Comparison of ENCODE assay signal across 18 cellular contexts in genomic region chr7:87993269-87993668, GRCh38. TPM values are rescaled to one million over a fixed set of nuclear protein-coding genes. Genes with fewer than 3 reads are reported as not detected.
DNase-seq lines count a peak whose midpoint lies in the region; ATAC-seq, FAIRE-seq and TF ChIP-seq lines count a peak whose summit lies in the region.
"Had no signal": no experiment of that assay in that cellular context is flagged by ENCODE, and none has a peak within 500 bp of the region (broad histone marks: within the 10 kb centered on the region; RNA-seq: fewer than 3 reads in every experiment).

No MANE protein-coding gene starts in this region.

- H3K27ac ChIP-seq in HEK293 (ENCODE audit: extremely low read depth, low read depth, low read length) (no peak overlapping the region), IMR-90 (ENCODE audit: insufficient read depth, low read length) (no peak overlapping the region), K562 (ENCODE audit: extremely low read depth, low read depth, low read length) (no peak overlapping the region)

- dilution Hi-C loops in IMR-90 (cut with HindIII; ENCODE audit: low sequenced_read_pairs, unreplicated experiment), result no loop called here

- no peak for TF ChIP-seq EP300 in K562 (IDR thresholded peaks at IDR 0.05; ENCODE audit: low read length)

- no peak overlapping the region for H2AFZ ChIP-seq in IMR-90 (replicated peaks; ENCODE audit: low read length, poor library complexity)
- no peak overlapping the region for H2AFZ ChIP-seq in K562 (ENCODE audit: low read depth, low read length)

- no peak overlapping the region for H3K18ac ChIP-seq in IMR-90 (ENCODE audit: low read depth, low read length)

- H3K9me3 ChIP-seq in HEK293 (ENCODE audit: control insufficient read depth, insufficient read depth, low read depth, low read length) (no peaks in the 10 kb centered on the region), IMR-90 (ENCODE audit: control insufficient read depth, insufficient read depth, low read length) (no peaks in the 10 kb centered on the region), K562 (replicated peaks; ENCODE audit: control insufficient read depth, insufficient read depth, low read depth, low read length) (no peaks in the 10 kb centered on the region)
- H3K9me3 ChIP-seq: HAP-1 had no signal

- no peak for TF ChIP-seq RAD21 in IMR-90 (IDR thresholded peaks at IDR 0.05; ENCODE audit: low read length)
- no peak for TF ChIP-seq RAD21 in K562 (CRISPR knock-in tag; conservative IDR thresholded peaks at IDR 0.05 in 1 of 2, IDR thresholded peaks at IDR 0.05 in 1 of 2)

- H3K4ac ChIP-seq in IMR-90 (ENCODE audit: low read depth, low read length), result no peak overlapping the region

- POLR2A ChIA-PET in HEK293 (lab: Yijun Ruan, JAX), result no interaction called here
- POLR2A ChIA-PET in IMR-90 (lab: Charles Lee; ENCODE audit: unreplicated experiment), result no interaction called here
- POLR2A ChIA-PET in K562 (lab: Yijun Ruan, JAX), result interaction anchor here (0.6 kb wide), 1 partner anchor 468 kb away, joined by 3 read pairs; no protein-coding TSS in a partner anchor

- FAIRE-seq in K562 (lab: Jason Lieb, UNC), result no peak
- FAIRE-seq: GM12891, GM18507, H54 had no signal

- H4K5ac ChIP-seq in IMR-90 (ENCODE audit: low read depth, low read length), result no peak overlapping the region

- no peaks in the 10 kb centered on the region for H3K9me1 ChIP-seq in IMR-90 (ENCODE audit: insufficient read depth, low read length)
- no peaks in the 10 kb centered on the region for H3K9me1 ChIP-seq in K562 (ENCODE audit: control insufficient read depth, insufficient read depth, low read length)

- H2BK5ac ChIP-seq in IMR-90 (ENCODE audit: low read depth, low read length, poor library complexity, severe bottlenecking), result no peak overlapping the region

- no peak overlapping the region for H2BK20ac ChIP-seq in IMR-90 (ENCODE audit: low read depth, low read length)

- no peaks in the 10 kb centered on the region; a peak in 1 of 3 replicates for H3K36me3 ChIP-seq in HEK293 (ENCODE audit: control insufficient read depth in 2 of 2, insufficient read depth in 1 of 2, low read length in 2 of 2)
- no peaks in the 10 kb centered on the region for H3K36me3 ChIP-seq in IMR-90 (ENCODE audit: control insufficient read depth, insufficient read depth, low read length)
- no peaks in the 10 kb centered on the region for H3K36me3 ChIP-seq in K562 (ENCODE audit: control insufficient read depth, insufficient read depth, low read length)
- H3K36me3 ChIP-seq: HAP-1 had no signal

- no peaks in the 10 kb centered on the region for H3K79me2 ChIP-seq in K562 (ENCODE audit: control insufficient read depth, insufficient read depth, low read length)

- H2AK9ac ChIP-seq in IMR-90 (replicated peaks; ENCODE audit: low read depth, low read length, poor library complexity), result no peak overlapping the region

- ATAC-seq in IMR-90 (ENCODE audit: low read depth), result no peak
- no peak for ATAC-seq in K562

- intact Hi-C loops in IMR-90 (cut with micrococcal nuclease) (no loop called here), K562 (cut with micrococcal nuclease) (no loop called here)

- in situ Hi-C loops in IMR-90 (cut with MboI; ENCODE audit: low sequenced_read_pairs), result no loop called here
- in situ Hi-C loops in K562 (cut with MboI), result no loop called here

- H3K23ac ChIP-seq in IMR-90 (ENCODE audit: low read depth, low read length), result no peak overlapping the region

- H3K4me3 ChIP-seq in HEK293 (ENCODE audit: low read depth, low read length), result no peak overlapping the region
- no peak overlapping the region for H3K4me3 ChIP-seq in IMR-90 (ENCODE audit: insufficient read depth, low read depth, low read length)
- H3K4me3 ChIP-seq in K562, result no peak overlapping the region
- H3K4me3 ChIP-seq: HAP-1 had no signal

- no peak overlapping the region for H3K14ac ChIP-seq in IMR-90 (replicated peaks; ENCODE audit: low read depth, low read length)

- no peak overlapping the region for H4K91ac ChIP-seq in IMR-90 (ENCODE audit: insufficient read depth, low read depth, low read length)

- H2BK120ac ChIP-seq in IMR-90 (ENCODE audit: low read depth, low read length), result no peak overlapping the region

- no TSS peak for BruUV-seq in IMR-90 (replicated peaks; lab: Mats Ljungman, UMichigan)
- BruUV-seq in K562 (replicated peaks; lab: Mats Ljungman, UMichigan), result no TSS peak

- H3K27me3 ChIP-seq in IMR-90 (ENCODE audit: control insufficient read depth, insufficient read depth, low read length), result no peaks in the 10 kb centered on the region
- H3K27me3 ChIP-seq in K562 (ENCODE audit: control insufficient read depth in 2 of 2, insufficient read depth in 2 of 2, low read length in 2 of 2), result no peaks in the 10 kb centered on the region

- H4K20me1 ChIP-seq in IMR-90 (ENCODE audit: insufficient read depth, low read length) (no peaks in the 10 kb centered on the region), K562 (replicated peaks; ENCODE audit: control insufficient read depth, insufficient read depth, low read length) (no peaks in the 10 kb centered on the region)

- CTCF ChIA-PET in HEK293 (lab: Yijun Ruan, JAX), result interaction anchor here (0.6 kb wide), 1 partner anchor 854 kb away, joined by 3 read pairs; no protein-coding TSS in a partner anchor
- CTCF ChIA-PET in IMR-90 (lab: Yijun Ruan, JAX), result interaction anchor here (0.6 kb wide), 1 partner anchor 72 kb away, joined by 3 read pairs; no protein-coding TSS in a partner anchor
- CTCF ChIA-PET in K562 (lab: Yijun Ruan, JAX; ENCODE audit: low intra/inter-chr PET ratio), result no interaction called here

- TF ChIP-seq POLR2A in IMR-90 (IDR thresholded peaks at IDR 0.05; ENCODE audit: low read depth, low read length) (no peak), K562 (conservative IDR thresholded peaks at IDR 0.05) (no peak)

- no peak overlapping the region for H2BK15ac ChIP-seq in IMR-90 (ENCODE audit: low read depth, low read length)

- H2AK5ac ChIP-seq in IMR-90 (ENCODE audit: low read depth, low read length), result no peak overlapping the region

- no peaks in the 10 kb centered on the region for H3K79me1 ChIP-seq in IMR-90 (ENCODE audit: low read depth in 1 of 2, low read length in 2 of 2)

- TF ChIP-seq CTCF in HEK293 (tag by site-specific recombination; IDR thresholded peaks at IDR 0.05) (no peak), IMR-90 (conservative IDR thresholded peaks at IDR 0.05; ENCODE audit: low read depth, low read length) (no peak), K562 (IDR thresholded peaks at IDR 0.05 in 2 of 3, conservative IDR thresholded peaks at IDR 0.05 in 1 of 3; ENCODE audit: insufficient read depth in 2 of 3, low read depth in 1 of 3, low read length in 3 of 3) (no peak)

- DNase-seq in IMR-90 (no peak), K562 (ENCODE audit: extremely low read depth in 1 of 4, low spot score in 3 of 4) (no peak), fibroblast of gingiva (ENCODE audit: low read depth) (peak; percentile 27), cortex of kidney (lab: John Stamatoyannopoulos, UW) (no peak), occipital lobe (lab: John Stamatoyannopoulos, UW) (no peak)
- DNase-seq: C1 segment of cervical spinal cord; Calu3; CD4-positive, alpha-beta memory T cell; COR-L47; DMS53; DMS79 treated with DMSO at 0.1 percent for 48 hours; GF-D8; GOT3 had no signal

- no peaks in the 10 kb centered on the region for H3K4me1 ChIP-seq in HEK293 (ENCODE audit: control insufficient read depth, insufficient read depth, low read length)
- H3K4me1 ChIP-seq in IMR-90 (ENCODE audit: control insufficient read depth, insufficient read depth, low read length), result no peaks in the 10 kb centered on the region
- no peaks in the 10 kb centered on the region for H3K4me1 ChIP-seq in K562 (replicated peaks in 1 of 2; ENCODE audit: control insufficient read depth in 2 of 2, insufficient read depth in 2 of 2, low read length in 2 of 2)

- H4K8ac ChIP-seq in IMR-90 (ENCODE audit: low read depth in 2 of 2, low read length in 2 of 2), result no peak overlapping the region

- H3K9ac ChIP-seq in IMR-90 (ENCODE audit: low read depth, low read length) (no peak overlapping the region), K562 (ENCODE audit: insufficient read depth in 1 of 2, low read depth in 2 of 2, low read length in 2 of 2) (no peak overlapping the region)

- H3K4me2 ChIP-seq in IMR-90 (ENCODE audit: low read depth, low read length) (no peak overlapping the region), K562 (ENCODE audit: insufficient read depth, low read length) (no peak overlapping the region)

- no peak overlapping the region for H3K56ac ChIP-seq in IMR-90 (ENCODE audit: extremely low read depth, insufficient read depth, low read length)

TF ChIP-seq in HEK293, 187 proteins besides CTCF, POLR2A, EP300 and RAD21 (continues in another document):
- TF ChIP-seq ZNF23 (tag by site-specific recombination; IDR thresholded peaks at IDR 0.05; ENCODE audit: borderline replicate concordance), result no peak

TF ChIP-seq in IMR-90, 13 proteins besides CTCF, POLR2A, EP300 and RAD21:
- no peak for TF ChIP-seq FOS (IDR thresholded peaks at IDR 0.05; ENCODE audit: low read depth, low read length)
- peak; percentile 57 for TF ChIP-seq CEBPB (IDR thresholded peaks at IDR 0.05; ENCODE audit: low read depth, low read length)

TF ChIP-seq in K562, 482 proteins besides CTCF, POLR2A, EP300 and RAD21 (continues in another document):
- TF ChIP-seq XRCC3 (IDR thresholded peaks at IDR 0.05), result no peak

RNA-seq across cellular contexts. Expression of gene ADAM22, which starts 59.2 kb away (rescaled TPM):
- total RNA-seq in IMR-90 (2012; rRNA removed) (under 0.01 and 0.18 TPM in 2 replicates), K562 (2014; rRNA removed) (0.09 and 0.33 TPM in 2 replicates), K562 (2014; rRNA removed; fragmentation: Illumina TruSeq; extraction: Trizol) (0.18 and 0.29 TPM in 2 replicates), K562 (2015; rRNA removed; fragmentation: Illumina TruSeq; extraction: Trizol) (0.58 and 0.83 TPM in 2 replicates), K562 (2021) (0.18 and 0.40 TPM in 2 replicates), occipital lobe (90.6 TPM)
- polyA plus RNA-seq in IMR-90 (2012; rRNA removed) (0.03 TPM in 2 replicates), K562 (2011; rRNA removed) (0.24 and 0.49 TPM in 2 replicates), K562 (2014; fragmentation: Illumina TruSeq; extraction: Trizol) (0.12 and 0.36 TPM in 2 replicates), K562 (2014; fragmentation: Nextera tagmentation; extraction: Ambion mirVana) (under 1 TPM; 0.01 to 0.03 TPM), K562 (2014; rRNA removed) (0.05 and 0.07 TPM in 2 replicates)
- polyA plus RNA-seq in IMR-90 (2012; cell fraction: cytosol; rRNA removed), result 0.02 TPM in 1 of 2 replicates, not detected in the other
- polyA plus RNA-seq in IMR-90 (2012; cell fraction: nucleus; rRNA removed; ENCODE audit: low replicate concordance), result 0.02 and 0.03 TPM in 2 replicates
- total RNA-seq in K562 (2011; cell fraction: chromatin; rRNA removed; ENCODE audit: low replicate concordance), result 0.56 and 0.70 TPM in 2 replicates
- 0.13 and 0.17 TPM in 2 replicates for total RNA-seq in K562 (2011; cell fraction: nucleolus; rRNA removed)
- 0.53 and 0.73 TPM in 2 replicates for total RNA-seq in K562 (2011; cell fraction: nucleoplasm; rRNA removed)
- polyA plus RNA-seq in K562 (2011; cell fraction: cytosol; rRNA removed), result 0.07 and 0.15 TPM in 2 replicates
- 0.84 and 1.2 TPM in 2 replicates for polyA plus RNA-seq in K562 (2011; cell fraction: nucleus; rRNA removed)
- 0.23 and 0.25 TPM in 2 replicates for polyA plus RNA-seq in K562 (2012)
- 1.1 and 1.9 TPM in 2 replicates for polyA minus RNA-seq in K562 (2011; rRNA and poly(A)+ RNA removed)
- 1.4 TPM in 1 of 2 replicates, not detected in the other for polyA minus RNA-seq in K562 (2011; cell fraction: cytosol; rRNA and poly(A)+ RNA removed)
- 1.2 and 1.9 TPM in 2 replicates for polyA minus RNA-seq in K562 (2011; cell fraction: nucleus; rRNA and poly(A)+ RNA removed)

Comparison
In these comparisons a context has a peak if more than half of its experiments do, and no peak if none do; other contexts are left out.
1. RNA of gene ADAM22, which starts 59.2 kb away (total RNA-seq): 90.6 TPM in occipital lobe (single experiment); 0.09 to 0.83 TPM in K562 and under 0.01 to 0.18 TPM in IMR-90; every median in the first group is over 10 times any median in the second.